28 cellular contexts compared by ENCODE assay signal in genomic region chr3:49992351-49992750, GRCh38.
"Had no signal": no experiment of that assay in that cellular context is flagged by ENCODE, and none has a peak within 500 bp of the region (broad histone marks: within the 10 kb centered on the region; RNA-seq: fewer than 3 reads in every experiment).

No MANE protein-coding gene starts in this region.

- H3K27ac Mint-ChIP-seq: endodermal cell had no signal

- ATAC-seq: esophagus mucosa; gastrocnemius medialis; left ventricle myocardium superior; lower lobe of right lung; natural killer cell; psoas muscle; right cardiac atrium; stimulated activated naive CD8-positive, alpha-beta T cell treated with anti-CD3 and anti-CD28 coated beads, Interleukin-15, amount 100 ng/mL, for 72 hours; upper lobe of right lung had no signal

- H3K27me3 ChIP-seq: dorsolateral prefrontal cortex, gastrocnemius medialis, ovary, suprapubic skin, transverse colon, upper lobe of right lung, uterus had no signal

- H3K4me3 Mint-ChIP-seq: endodermal cell; natural killer cell; stimulated activated naive CD8-positive, alpha-beta T cell treated with anti-CD3 and anti-CD28 coated beads, Interleukin-15, amount 100 ng/mL, for 72 hours had no signal

- H3K36me3 Mint-ChIP-seq: natural killer cell had no signal

- H3K4me1 ChIP-seq: gastrocnemius medialis, lower lobe of right lung, psoas muscle, suprapubic skin, transverse colon, upper lobe of right lung, uterus had no signal

- DNase-seq: dorsolateral prefrontal cortex; effector CD8-positive, alpha-beta T cell; endodermal cell; foreskin fibroblast; gastrocnemius medialis; head of caudate nucleus; kidney glomerular epithelial cell; left ventricle myocardium superior; lower lobe of right lung; natural killer cell; occipital lobe; ovary; posterior cingulate gyrus; psoas muscle; right cardiac atrium; stimulated activated CD4-positive, alpha-beta T cell treated with anti-CD3 and anti-CD28 coated beads, Interleukin-15, amount 100 ng/mL, for 24 hours; stimulated activated CD4-positive, alpha-beta T cell treated with anti-CD3 and anti-CD28 coated beads, Interleukin-2, amount 100 ng/mL, for 48 hours; stimulated activated naive CD4-positive, alpha-beta T cell; stimulated activated naive CD8-positive, alpha-beta T cell treated with anti-CD3 and anti-CD28 coated beads, Interleukin-15, amount 100 ng/mL, for 72 hours; transverse colon; upper lobe of right lung; uterus had no signal

- H3K9me3 Mint-ChIP-seq: endodermal cell; natural killer cell; stimulated activated naive CD8-positive, alpha-beta T cell treated with anti-CD3 and anti-CD28 coated beads, Interleukin-15, amount 100 ng/mL, for 72 hours had no signal

- H3K9me3 ChIP-seq: gastrocnemius medialis, lower lobe of right lung, ovary, psoas muscle, suprapubic skin, transverse colon, upper lobe of right lung, uterus had no signal

- H3K4me3 ChIP-seq: dorsolateral prefrontal cortex, gastrocnemius medialis, lower lobe of right lung, ovary, psoas muscle, skin epidermis, suprapubic skin, transverse colon, upper lobe of right lung, uterus had no signal

- H3K36me3 ChIP-seq: ovary, transverse colon, uterus had no signal

- H3K27me3 Mint-ChIP-seq: stimulated activated naive CD8-positive, alpha-beta T cell treated with anti-CD3 and anti-CD28 coated beads, Interleukin-15, amount 100 ng/mL, for 72 hours had no signal

- H3K4me1 Mint-ChIP-seq: stimulated activated naive CD8-positive, alpha-beta T cell treated with anti-CD3 and anti-CD28 coated beads, Interleukin-15, amount 100 ng/mL, for 72 hours had no signal

- FAIRE-seq: colon, islet of Langerhans had no signal

- H3K27ac ChIP-seq: epithelial cell of prostate, gastrocnemius medialis, lower lobe of right lung, ovary, psoas muscle, skin epidermis, suprapubic skin, transverse colon, upper lobe of right lung, uterus had no signal
